ENCODE assay signal across 17 cellular contexts in the genomic region with DNA sequence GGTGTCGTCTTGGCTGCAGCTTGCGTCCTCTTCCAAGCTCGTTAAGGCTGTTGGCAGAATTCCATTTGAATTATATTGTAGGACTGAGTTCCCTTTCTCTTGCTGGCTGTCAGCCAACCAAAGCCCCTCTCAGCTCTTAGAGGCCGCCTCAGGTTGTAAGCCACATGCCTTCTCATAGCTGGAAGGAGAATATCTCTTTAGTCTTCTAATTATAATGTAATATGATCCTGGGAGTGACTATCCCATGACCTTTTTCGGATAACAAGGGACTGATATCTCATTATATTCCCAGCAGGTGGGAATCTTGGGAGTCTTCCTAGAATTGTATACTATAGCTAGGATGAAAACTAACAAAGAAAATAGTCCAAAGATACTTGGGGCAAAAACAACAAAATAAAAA. TPM values are rescaled to one million over a fixed set of nuclear protein-coding genes. Genes with fewer than 3 reads are reported as not detected.
DNase-seq lines count a peak whose midpoint lies in the region; TF ChIP-seq lines count a peak whose summit lies in the region.
"Had no signal": no experiment of that assay in that cellular context is flagged by ENCODE, and none has a peak within 500 bp of the region (broad histone marks: within the 10 kb centered on the region; RNA-seq: fewer than 3 reads in every experiment).

No MANE protein-coding gene starts in this region.

- no peak overlapping the region for H2AFZ ChIP-seq in SK-N-SH (ENCODE audit: low read depth)
- H2AFZ ChIP-seq: GM23338 had no signal

- POLR2A ChIA-PET in SK-N-SH (lab: Yijun Ruan, JAX) (no interaction called here), A673 (lab: Charles Lee; ENCODE audit: low non-redundant PET) (no interaction called here)

- DNase-seq in BE2C (peak; percentile 24), NCI-H1105 treated with DMSO at 0.1 percent for 48 hours (lab: John Stamatoyannopoulos, UW) (peak; percentile 90), NCI-H2171 treated with DMSO at 0.1 percent for 48 hours (lab: John Stamatoyannopoulos, UW) (peak; percentile 96), NCI-H82 (lab: John Stamatoyannopoulos, UW) (peak; percentile 97), kidney tubule cell (ENCODE audit: low spot score) (no peak), SK-N-SH (no peak), spleen (no peak), A673 (ENCODE audit: low spot score) (no peak)
- DNase-seq: activated CD4-positive, alpha-beta T cell treated with anti-CD3 and anti-CD28 coated beads, Interleukin-2, amount 50 U/mL, for 4 hours; activated CD8-positive, alpha-beta memory T cell treated with anti-CD3 and anti-CD28 coated beads, Interleukin-2, amount 50 U/mL, for 48 hours; effector memory CD8-positive, alpha-beta T cell; hippocampal formation; NCI-H1694 treated with DMSO at 0.1 percent for 48 hours had no signal

- no peaks in the 10 kb centered on the region for H3K9me3 ChIP-seq in BE2C
- H3K9me3 ChIP-seq in SK-N-SH = no peaks in the 10 kb centered on the region
- no peaks in the 10 kb centered on the region for H3K9me3 ChIP-seq in spleen
- H3K9me3 ChIP-seq in A673 (ENCODE audit: low read depth, low read length, poor library complexity, severe bottlenecking) = no peaks in the 10 kb centered on the region
- H3K9me3 ChIP-seq: BLaER1 treated with 17β-estradiol and CSF1 and Interleukin-3, amounts not matched to agents 10 nM and 100 nM; esophagus muscularis mucosa had no signal

- intact Hi-C loops in spleen (cut with DNase I; ENCODE audit: low total_unique reads) = no loop called here
- intact Hi-C loops in A673 (cut with micrococcal nuclease; ENCODE audit: unreplicated experiment) = no loop called here

- no peak overlapping the region for H3K27ac ChIP-seq in SK-N-SH (ENCODE audit: low read depth in 2 of 2, low read length in 1 of 2)
- no peak overlapping the region for H3K27ac ChIP-seq in spleen
- no peak overlapping the region for H3K27ac ChIP-seq in A673 (ENCODE audit: low read depth, low read length, poor library complexity, severe bottlenecking)
- H3K27ac ChIP-seq: BLaER1 treated with 17β-estradiol and CSF1 and Interleukin-3, amounts not matched to agents 10 nM and 100 nM; esophagus muscularis mucosa; HL-60 had no signal

- H3K4me3 ChIP-seq in BE2C (ENCODE audit: low read depth, low read length) = no peak overlapping the region
- H3K4me3 ChIP-seq in SK-N-SH (ENCODE audit: low read depth in 2 of 2, low read length in 1 of 2) = no peak overlapping the region
- H3K4me3 ChIP-seq in spleen = no peak overlapping the region
- no peak overlapping the region for H3K4me3 ChIP-seq in A673 (ENCODE audit: low read depth, low read length, poor library complexity, severe bottlenecking)
- H3K4me3 ChIP-seq: BLaER1 treated with 17β-estradiol and CSF1 and Interleukin-3, amounts not matched to agents 10 nM and 100 nM; esophagus muscularis mucosa; GM23338 had no signal

- CTCF ChIA-PET in SK-N-SH (lab: Yijun Ruan, JAX) (interaction anchor here (0.9 to 6.8 kb wide), 4 partner anchors 11 to 486 kb away, joined by 3 to 62 read pairs (median 13); no protein-coding TSS in a partner anchor), A673 (lab: Charles Lee) (no interaction called here)

- TF ChIP-seq EP300 in SK-N-SH (IDR thresholded peaks at IDR 0.05; ENCODE audit: borderline replicate concordance in 1 of 2, low read depth in 1 of 2, low read length in 1 of 2) = no peak

- no peaks in the 10 kb centered on the region for H3K27me3 ChIP-seq in BE2C
- H3K27me3 ChIP-seq in SK-N-SH (ENCODE audit: insufficient read depth) = no peaks in the 10 kb centered on the region
- H3K27me3 ChIP-seq in spleen (replicated peaks in 1 of 7) = peaks cover 0 to 12% (median 0%) of the 10 kb centered on the region in 7 donors
- no peaks in the 10 kb centered on the region for H3K27me3 ChIP-seq in A673 (replicated peaks; ENCODE audit: insufficient read depth, low read depth, low read length, poor library complexity)
- H3K27me3 ChIP-seq: BLaER1 treated with 17β-estradiol and CSF1 and Interleukin-3, amounts not matched to agents 10 nM and 100 nM had no signal

- H3K36me3 ChIP-seq in BE2C (0 out of 2 replicates have a peak, but pooled peaks cover 4% of the 10 kb centered on the region), SK-N-SH (replicated peaks in 1 of 2; ENCODE audit: control insufficient read depth in 1 of 2, insufficient read depth in 2 of 2, low read length in 1 of 2) (no peaks in the 10 kb centered on the region), spleen (peaks cover 0 to 8% (median 0%) of the 10 kb centered on the region in 6 donors), A673 (ENCODE audit: insufficient read depth, low read length, poor library complexity, severe bottlenecking) (no peaks in the 10 kb centered on the region)
- H3K36me3 ChIP-seq: esophagus muscularis mucosa had no signal

- no TSS peak for BruUV-seq in A673 (replicated peaks; lab: Mats Ljungman, UMichigan)

- peaks cover 5% of the 10 kb centered on the region for H3F3A ChIP-seq in SK-N-SH (replicated peaks; ENCODE audit: insufficient read depth)

- no peaks in the 10 kb centered on the region for H3K79me2 ChIP-seq in SK-N-SH (ENCODE audit: insufficient read depth)

- TF ChIP-seq RAD21 in SK-N-SH (IDR thresholded peaks at IDR 0.05; ENCODE audit: low read length) = no peak

- H3K4me1 ChIP-seq in BE2C (no peaks in the 10 kb centered on the region; the same call in 1 of the 2 replicates), SK-N-SH (ENCODE audit: control insufficient read depth in 1 of 2, insufficient read depth in 2 of 2, low read depth in 1 of 2, low read length in 1 of 2) (peaks cover 0 to 7% of the 10 kb centered on the region in 2 experiments; a peak in 1 of 4 replicates), spleen (no peaks in the 10 kb centered on the region), A673 (ENCODE audit: insufficient read depth, low read length, poor library complexity, severe bottlenecking) (peaks cover 7% of the 10 kb centered on the region)

- H4K20me1 ChIP-seq in SK-N-SH (ENCODE audit: insufficient read depth) = no peaks in the 10 kb centered on the region

- H3K9me2 ChIP-seq in SK-N-SH = no peaks in the 10 kb centered on the region

- TF ChIP-seq CTCF in BE2C (IDR thresholded peaks at IDR 0.05; ENCODE audit: low read depth, low read length) (no peak), SK-N-SH (IDR thresholded peaks at IDR 0.05) (no peak), spleen (IDR thresholded peaks at IDR 0.05 in 8 of 11, conservative IDR thresholded peaks at IDR 0.05 in 3 of 11) (no peak), A673 (conservative IDR thresholded peaks at IDR 0.05; ENCODE audit: low read depth, low read length) (no peak)

- no peak overlapping the region for H3K9ac ChIP-seq in SK-N-SH
- H3K9ac ChIP-seq: BLaER1 treated with 17β-estradiol and CSF1 and Interleukin-3, amounts not matched to agents 10 nM and 100 nM had no signal

- no peak overlapping the region for H3K4me2 ChIP-seq in SK-N-SH
- H3K4me2 ChIP-seq: BLaER1 treated with 17β-estradiol and CSF1 and Interleukin-3, amounts not matched to agents 10 nM and 100 nM; GM23338 had no signal

- 71% methylated on average over 5 of the region's 5 CpGs for WGBS in SK-N-SH (ENCODE audit: low lambda C conversion rate)
- WGBS in spleen, 5 donors = 61 to 75% (median 68%) methylated on average over 5 of the region's 5 CpGs

- TF ChIP-seq POLR2A in spleen (IDR thresholded peaks at IDR 0.05) = no peak

TF ChIP-seq in SK-N-SH, 30 proteins besides CTCF, POLR2A, EP300 and RAD21 (continues in another document):
- TF ChIP-seq POLR2AphosphoS5 (IDR thresholded peaks at IDR 0.05; ENCODE audit: low read depth, low read length) = no peak
- TF ChIP-seq FOSL2 (IDR thresholded peaks at IDR 0.05; ENCODE audit: borderline replicate concordance, low read depth) = no peak

RNA-seq across cellular contexts. Expression of a gene that starts 4.8 kb away (rescaled TPM):
- 203 TPM for polyA plus RNA-seq in BE2C (2012; ENCODE audit: insufficient read depth, insufficient read length, low read depth)
- polyA plus RNA-seq in SK-N-SH (2012; rRNA removed) (10.1 and 11.0 TPM in 2 replicates), spleen (1 to 10 TPM in 2 of 3 donors, under 1 TPM in 1; 0.74 to 2.4 (median 1.2) TPM)
- 11.8 and 16.0 TPM in 2 replicates for polyA plus RNA-seq in SK-N-SH (2012; cell fraction: cytosol; rRNA removed)
- polyA plus RNA-seq in SK-N-SH (2012; cell fraction: nucleus; rRNA removed) = 6.9 and 7.4 TPM in 2 replicates
- total RNA-seq in spleen (1 to 10 TPM in 1 of 7 donors, under 1 TPM in 1, not detected in 5; 0.54 to 1.2 TPM), A673 (2021) (0.90 and 3.1 TPM in 2 replicates)

RNA-seq across cellular contexts. Expression of a gene that starts 31.0 kb away (rescaled TPM):
- polyA plus RNA-seq in BE2C (2012; ENCODE audit: insufficient read depth, insufficient read length, low read depth) = 17.1 TPM
- 4.5 and 4.8 TPM in 2 replicates for polyA plus RNA-seq in SK-N-SH (2012; rRNA removed)
- polyA plus RNA-seq in SK-N-SH (2012; cell fraction: cytosol; rRNA removed) = 7.2 and 8.0 TPM in 2 replicates
- polyA plus RNA-seq in SK-N-SH (2012; cell fraction: nucleus; rRNA removed) = 3.5 and 4.8 TPM in 2 replicates
- 1 to 10 TPM; 3.6 to 9.5 (median 7.3) TPM for total RNA-seq in spleen
- polyA plus RNA-seq in spleen = 1 to 10 TPM; 1.1 to 2.9 (median 1.9) TPM
- total RNA-seq in A673 (2021) = 167 and 173 TPM in 2 replicates

RNA-seq across cellular contexts. Expression of a gene that starts 53.0 kb away (rescaled TPM):
- 0.32 TPM for polyA plus RNA-seq in BE2C (2012; ENCODE audit: insufficient read depth, insufficient read length, low read depth)
- polyA plus RNA-seq in SK-N-SH (2012; rRNA removed) = 1.2 and 1.6 TPM in 2 replicates
- polyA plus RNA-seq in SK-N-SH (2012; cell fraction: cytosol; rRNA removed) = 0.71 and 0.73 TPM in 2 replicates
- polyA plus RNA-seq in SK-N-SH (2012; cell fraction: nucleus; rRNA removed) = 10.0 and 10.8 TPM in 2 replicates
- 10 to 100 TPM; 10.3 to 25.8 (median 14.0) TPM for total RNA-seq in spleen
- 10 to 100 TPM in 1 of 3 donors, 1 to 10 TPM in 2; 3.7 to 13.4 (median 6.8) TPM for polyA plus RNA-seq in spleen
- total RNA-seq in A673 (2021) = 3.1 and 4.3 TPM in 2 replicates

Comparison
In these comparisons a context has a peak if more than half of its experiments do, and no peak if none do; other contexts are left out.
1. DNase-seq: peak in BE2C (single experiment), NCI-H1105 treated with DMSO at 0.1 percent for 48 hours (single experiment), NCI-H2171 treated with DMSO at 0.1 percent for 48 hours (single experiment) and NCI-H82 (single experiment); none in kidney tubule cell (single experiment), SK-N-SH (single experiment), spleen (single experiment) and A673 (single experiment).
2. RNA of a gene that starts 31.0 kb away (total RNA-seq): 167 to 173 TPM in A673; 3.6 to 9.5 TPM in spleen; every median in the first group is over 10 times any median in the second.